ENCODE assay signal across 8 cellular contexts in genomic region chr4:109560687-109561452, GRCh38. TPM values are rescaled to one million over a fixed set of nuclear protein-coding genes. Genes with fewer than 3 reads are reported as not detected.
DNase-seq lines count a peak whose midpoint lies in the region; ATAC-seq and TF ChIP-seq lines count a peak whose summit lies in the region.

No MANE protein-coding gene starts in this region.

- 2 to 3% (median 3%) methylated on average over 16 to 29 of the region's 29 CpGs for WGBS in heart left ventricle, 4 donors
- under 1% methylated on average over 29 of the region's 29 CpGs for WGBS in urinary bladder

- H3K4me3 Mint-ChIP-seq in CD4-positive, alpha-beta memory T cell: peak overlapping the region; percentile 95 to 99 (median 98)
- H3K4me3 Mint-ChIP-seq in activated naive CD4-positive, alpha-beta T cell treated with anti-CD3 and anti-CD28 coated beads, Interleukin-2, amount 50 U/mL, for 24 hours: peak overlapping the region; percentile 90

- DNase-seq in CD4-positive, alpha-beta memory T cell: peak; percentile 74 to 82 (median 80)
- peak; percentile 27 for DNase-seq in SK-N-DZ (ENCODE audit: low spot score)
- DNase-seq in heart left ventricle: peak; percentile 27 to 71 (median 41)
- DNase-seq in posterior cingulate gyrus: peak in 6 of 10 donors; percentile 11 to 88 (median 25)

- peak overlapping the region; percentile 91 to 99 (median 97) for H3K27ac Mint-ChIP-seq in CD4-positive, alpha-beta memory T cell
- peak overlapping the region; percentile 92 for H3K27ac Mint-ChIP-seq in activated naive CD4-positive, alpha-beta T cell treated with anti-CD3 and anti-CD28 coated beads, Interleukin-2, amount 50 U/mL, for 24 hours

- intact Hi-C loops in CD4-positive, alpha-beta memory T cell (cut with micrococcal nuclease): loop anchor here (1.0 kb wide), 5 partner anchors 13 to 254 kb away; partner anchors contain the start of genes CASP6, GAR1 and SEC24B
- intact Hi-C loops in heart left ventricle (cut with DNase I) (loop anchor here in 3 of 10 donors (1.0 to 10.0 kb wide), 4 partner anchors 126 to 254 kb away; partner anchors contain the start of genes SEC24B (in 2 of the 3), CASP6 (in 1 of the 3) and GAR1 (in 1 of the 3)), posterior cingulate gyrus (cut with DNase I) (loop anchor here (2.0 kb wide), 1 partner anchor 128 kb away; the partner anchor contains the start of gene SEC24B)

- H3K27ac ChIP-seq in CD4-positive, alpha-beta memory T cell (ENCODE audit: low read depth, low read length): peak overlapping the region; percentile 96
- H3K27ac ChIP-seq in heart left ventricle: peak overlapping the region; percentile 33 to 95 (median 80)
- H3K27ac ChIP-seq in urinary bladder (ENCODE audit: low read depth): peak overlapping the region; percentile 71

- H3K9me3 ChIP-seq in CD4-positive, alpha-beta memory T cell (ENCODE audit: control insufficient read depth in 1 of 2, low read length in 2 of 2): no peaks in the 10 kb centered on the region
- no peaks in the 10 kb centered on the region for H3K9me3 ChIP-seq in heart left ventricle

- H3K27me3 Mint-ChIP-seq in CD4-positive, alpha-beta memory T cell: no peaks in the 10 kb centered on the region
- H3K27me3 Mint-ChIP-seq in activated naive CD4-positive, alpha-beta T cell treated with anti-CD3 and anti-CD28 coated beads, Interleukin-2, amount 50 U/mL, for 24 hours: no peaks in the 10 kb centered on the region

- H3K36me3 Mint-ChIP-seq in CD4-positive, alpha-beta memory T cell: peaks cover 18 to 39% of the 10 kb centered on the region in 2 donors
- H3K36me3 Mint-ChIP-seq in activated naive CD4-positive, alpha-beta T cell treated with anti-CD3 and anti-CD28 coated beads, Interleukin-2, amount 50 U/mL, for 24 hours: peaks cover 6% of the 10 kb centered on the region

- peak overlapping the region; percentile 92 to 98 for H3K4me3 ChIP-seq in CD4-positive, alpha-beta memory T cell (ENCODE audit: low read length in 2 of 2)
- peak overlapping the region; percentile 50 to 95 (median 78) for H3K4me3 ChIP-seq in heart left ventricle
- peak overlapping the region; percentile 64 for H3K4me3 ChIP-seq in urinary bladder (ENCODE audit: low read depth, low read length)

- ATAC-seq in GM19452 (IDR thresholded peaks at IDR 0.05; ENCODE audit: unreplicated experiment): peak; percentile 62
- peak; percentile 50 for ATAC-seq in HG03558 (IDR thresholded peaks at IDR 0.05; ENCODE audit: extremely low read depth, unreplicated experiment)
- ATAC-seq in heart left ventricle: peak; percentile 59 to 85 (median 76)

- POLR2A ChIA-PET in CD4-positive, alpha-beta memory T cell (lab: Charles Lee; ENCODE audit: partially characterized antibody): interaction anchor here (0.8 to 5.7 kb wide), 29 partner anchors 10 to 255 kb away, joined by 3 to 122 read pairs (median 6); partner anchors contain the start of genes CASP6, GAR1, PLA2G12A and SEC24B

- no peak for TF ChIP-seq POLR2A in heart left ventricle (IDR thresholded peaks at IDR 0.05)

- H3K4me1 ChIP-seq in CD4-positive, alpha-beta memory T cell (ENCODE audit: insufficient read depth, low read length): peaks cover 60% of the 10 kb centered on the region
- H3K4me1 ChIP-seq in heart left ventricle: peaks cover 0 to 31% (median 7%) of the 10 kb centered on the region in 12 donors
- H3K4me1 ChIP-seq in urinary bladder (ENCODE audit: insufficient read depth): no peaks in the 10 kb centered on the region

- peaks cover 8% of the 10 kb centered on the region for H3K36me3 ChIP-seq in CD4-positive, alpha-beta memory T cell (ENCODE audit: insufficient read depth, low read length)
- no peaks in the 10 kb centered on the region for H3K36me3 ChIP-seq in heart left ventricle
- no peaks in the 10 kb centered on the region for H3K36me3 ChIP-seq in urinary bladder (ENCODE audit: insufficient read depth)

- CTCF ChIA-PET in CD4-positive, alpha-beta memory T cell (lab: Charles Lee; ENCODE audit: partially characterized antibody): interaction anchor here (0.7 to 3.8 kb wide), 15 partner anchors 11 to 171 kb away, joined by 3 to 17 read pairs (median 4); partner anchors contain the start of genes CASP6 and SEC24B

- no peaks in the 10 kb centered on the region for H3K27me3 ChIP-seq in CD4-positive, alpha-beta memory T cell (ENCODE audit: insufficient read depth, low read length)
- H3K27me3 ChIP-seq in heart left ventricle: peaks cover 0 to 7% (median 0%) of the 10 kb centered on the region in 9 donors

- no peak for TF ChIP-seq CTCF in heart left ventricle (IDR thresholded peaks at IDR 0.05)

- H3K9me3 Mint-ChIP-seq in CD4-positive, alpha-beta memory T cell: peaks cover 0 to under 1% (median 0%) of the 10 kb centered on the region in 8 donors
- no peaks in the 10 kb centered on the region for H3K9me3 Mint-ChIP-seq in activated naive CD4-positive, alpha-beta T cell treated with anti-CD3 and anti-CD28 coated beads, Interleukin-2, amount 50 U/mL, for 24 hours

- peaks cover 39 to 71% (median 56%) of the 10 kb centered on the region in 4 donors for H3K4me1 Mint-ChIP-seq in CD4-positive, alpha-beta memory T cell
- peaks cover 65% of the 10 kb centered on the region for H3K4me1 Mint-ChIP-seq in activated naive CD4-positive, alpha-beta T cell treated with anti-CD3 and anti-CD28 coated beads, Interleukin-2, amount 50 U/mL, for 24 hours

RNA-seq across cellular contexts. Expression of gene MCUB, which starts 0.8 kb away (rescaled TPM):
- total RNA-seq in CD4-positive, alpha-beta memory T cell: 100 to 1,000 TPM; 142 to 146 TPM
- 100 to 1,000 TPM; 174 to 299 TPM for polyA plus RNA-seq in CD4-positive, alpha-beta memory T cell
- polyA plus RNA-seq in SK-N-DZ (2014; cell fraction: cytosol; rRNA removed): 14.1 and 35.6 TPM in 2 replicates
- polyA plus RNA-seq in SK-N-DZ (2014; cell fraction: nucleus; rRNA removed): 23.6 and 39.3 TPM in 2 replicates
- total RNA-seq in heart left ventricle: 10 to 100 TPM in 1 of 9 donors, 1 to 10 TPM in 8; 2.6 to 15.1 (median 4.7) TPM
- polyA plus RNA-seq in heart left ventricle: 1 to 10 TPM; 1.6 to 4.3 TPM
- total RNA-seq in urinary bladder: 13.5 TPM
- polyA plus RNA-seq in urinary bladder: 15.2 TPM

Comparison
In these comparisons a context has a peak if more than half of its experiments do, and no peak if none do; other contexts are left out.
1. Peak in every context shown above with its lines: DNase-seq, ATAC-seq, H3K4me3 ChIP-seq and H3K27ac ChIP-seq.
2. DNase-seq: peak in every context shown above with its lines; median percentile 80 in CD4-positive, alpha-beta memory T cell; 41 in heart left ventricle; 27 in SK-N-DZ; 25 in posterior cingulate gyrus.